Comparison of ENCODE assay signal across 27 cellular contexts in the genomic region with DNA sequence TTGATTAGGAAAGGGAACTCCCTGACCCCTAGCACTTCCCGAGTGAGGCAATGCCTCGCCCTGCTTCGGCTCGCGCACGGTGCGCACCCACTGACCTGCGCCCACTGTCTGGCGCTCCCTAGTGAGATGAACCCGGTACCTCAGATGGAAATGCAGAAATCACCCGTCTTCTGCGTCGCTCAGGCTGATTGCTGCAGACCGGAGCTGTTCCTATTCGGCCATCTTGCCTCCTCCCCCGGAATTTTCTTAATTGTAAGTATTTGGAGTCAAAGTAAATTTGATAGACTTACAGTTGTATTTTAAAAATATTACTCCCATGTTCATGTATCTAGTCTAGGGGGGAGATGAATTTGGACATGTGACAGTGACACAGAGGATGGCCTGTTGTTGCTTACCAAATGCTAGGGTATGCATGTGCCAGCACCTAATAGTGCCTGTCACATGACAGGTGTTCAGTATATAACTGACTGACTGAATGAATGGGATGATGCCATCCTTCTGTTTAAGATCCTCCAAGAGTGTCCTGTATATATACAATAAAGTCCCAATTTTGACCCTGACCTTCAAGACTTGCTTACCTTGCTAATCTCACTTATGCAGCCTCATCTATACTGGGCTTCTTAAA. TPM values are rescaled to one million over a fixed set of nuclear protein-coding genes. Genes with fewer than 3 reads are reported as not detected.
DNase-seq lines count a peak whose midpoint lies in the region; ATAC-seq and TF ChIP-seq lines count a peak whose summit lies in the region.
"Had no signal": no experiment of that assay in that cellular context is flagged by ENCODE, and none has a peak within 500 bp of the region (broad histone marks: within the 10 kb centered on the region; RNA-seq: fewer than 3 reads in every experiment).

No MANE protein-coding gene starts in this region.

- BruUV-seq in Panc1 (replicated peaks; lab: Mats Ljungman, UMichigan): no TSS peak

- CTCF ChIA-PET in CD8-positive, alpha-beta memory T cell (lab: Charles Lee): no interaction called here
- CTCF ChIA-PET in Panc1 (lab: Charles Lee): no interaction called here

- no peaks in the 10 kb centered on the region for H3K4me1 Mint-ChIP-seq in CD8-positive, alpha-beta memory T cell
- H3K4me1 Mint-ChIP-seq in stimulated activated memory B cell treated with anti-CD40 and anti-IgM and Interleukin-4, amounts not matched to agents 10 μg/mL and 1 μg/mL and 100 μg/mL, for 72 hours: no peaks in the 10 kb centered on the region

- peak overlapping the region; percentile 57 for H3K27ac ChIP-seq in CD8-positive, alpha-beta memory T cell (ENCODE audit: low read depth, low read length)
- H3K27ac ChIP-seq in Panc1 (ENCODE audit: low read length): peak overlapping the region; percentile 61; the same call in 1 of the 2 replicates
- H3K27ac ChIP-seq: breast epithelium, heart left ventricle, parathyroid adenoma, SJSA1, tibial nerve had no signal

- peak; percentile 18; the same call in 1 of the 2 replicates for TF ChIP-seq CTCF in Panc1 (IDR thresholded peaks at IDR 0.05)

- no peaks in the 10 kb centered on the region for H3K36me3 ChIP-seq in CD8-positive, alpha-beta memory T cell (ENCODE audit: insufficient read depth, low read length)
- H3K36me3 ChIP-seq in H7 (replicated peaks; ENCODE audit: control insufficient read depth, insufficient read depth, low read length): no peaks in the 10 kb centered on the region
- no peaks in the 10 kb centered on the region for H3K36me3 ChIP-seq in Panc1 (ENCODE audit: control insufficient read depth, insufficient read depth, low read length)
- no peaks in the 10 kb centered on the region for H3K36me3 ChIP-seq in iPS-15b (ENCODE audit: control insufficient read depth, insufficient read depth, low read length)
- H3K36me3 ChIP-seq: BE2C, breast epithelium, heart left ventricle, SJSA1, tibial nerve had no signal

- no peaks in the 10 kb centered on the region for H3K4me1 ChIP-seq in CD8-positive, alpha-beta memory T cell (ENCODE audit: insufficient read depth, low read length)
- H3K4me1 ChIP-seq in Panc1 (ENCODE audit: control insufficient read depth, insufficient read depth, low read length) (no peaks in the 10 kb centered on the region), iPS-15b (ENCODE audit: control insufficient read depth, insufficient read depth, low read length) (no peaks in the 10 kb centered on the region)
- H3K4me1 ChIP-seq: BE2C, breast epithelium, heart left ventricle, parathyroid adenoma, SJSA1, tibial nerve had no signal

- peak overlapping the region; percentile 4 for H3K9ac ChIP-seq in iPS-15b (ENCODE audit: low read depth, low read length)
- H3K9ac ChIP-seq: parathyroid adenoma had no signal

- H3K27ac Mint-ChIP-seq in CD8-positive, alpha-beta memory T cell: no peak overlapping the region
- H3K27ac Mint-ChIP-seq in stimulated activated memory B cell treated with anti-CD40 and anti-IgM and Interleukin-4, amounts not matched to agents 10 μg/mL and 1 μg/mL and 100 μg/mL, for 72 hours: no peak overlapping the region

- intact Hi-C loops in Panc1 (cut with micrococcal nuclease; ENCODE audit: unreplicated experiment): no loop called here

- H3K9me3 Mint-ChIP-seq in CD8-positive, alpha-beta memory T cell: no peaks in the 10 kb centered on the region
- H3K9me3 Mint-ChIP-seq in stimulated activated memory B cell treated with anti-CD40 and anti-IgM and Interleukin-4, amounts not matched to agents 10 μg/mL and 1 μg/mL and 100 μg/mL, for 72 hours: no peaks in the 10 kb centered on the region

- peaks cover 0 to 3% (median 0%) of the 10 kb centered on the region in 3 donors for H3K36me3 Mint-ChIP-seq in CD8-positive, alpha-beta memory T cell
- no peaks in the 10 kb centered on the region for H3K36me3 Mint-ChIP-seq in stimulated activated memory B cell treated with anti-CD40 and anti-IgM and Interleukin-4, amounts not matched to agents 10 μg/mL and 1 μg/mL and 100 μg/mL, for 72 hours

- in situ Hi-C loops in Panc1 (cut with HindIII; ENCODE audit: low pct_unique_long_range_greater_than_20kb, low sequenced_read_pairs): no loop called here

- no peaks in the 10 kb centered on the region for H3K9me3 ChIP-seq in CD8-positive, alpha-beta memory T cell (ENCODE audit: low read length)
- H3K9me3 ChIP-seq in Panc1 (ENCODE audit: control insufficient read depth, insufficient read depth, low read depth, low read length): no peaks in the 10 kb centered on the region
- no peaks in the 10 kb centered on the region for H3K9me3 ChIP-seq in iPS-15b (ENCODE audit: control insufficient read depth, insufficient read depth, low read length)
- H3K9me3 ChIP-seq: BE2C, breast epithelium, SJSA1, tibial nerve had no signal

- H3K27me3 Mint-ChIP-seq in CD8-positive, alpha-beta memory T cell: peaks cover 20 to 41% of the 10 kb centered on the region in 2 donors
- peaks cover 40% of the 10 kb centered on the region for H3K27me3 Mint-ChIP-seq in stimulated activated memory B cell treated with anti-CD40 and anti-IgM and Interleukin-4, amounts not matched to agents 10 μg/mL and 1 μg/mL and 100 μg/mL, for 72 hours

- POLR2A ChIA-PET in CD8-positive, alpha-beta memory T cell (lab: Charles Lee): no interaction called here
- POLR2A ChIA-PET in Panc1 (lab: Charles Lee): no interaction called here

- no peak overlapping the region for H3K4me3 Mint-ChIP-seq in CD8-positive, alpha-beta memory T cell
- H3K4me3 Mint-ChIP-seq in stimulated activated memory B cell treated with anti-CD40 and anti-IgM and Interleukin-4, amounts not matched to agents 10 μg/mL and 1 μg/mL and 100 μg/mL, for 72 hours: no peak overlapping the region

- H3K27me3 ChIP-seq in CD8-positive, alpha-beta memory T cell (ENCODE audit: insufficient read depth, low read length, poor library complexity, severe bottlenecking): no peaks in the 10 kb centered on the region
- H3K27me3 ChIP-seq in H7 (ENCODE audit: control insufficient read depth, insufficient read depth, low read length) (no peaks in the 10 kb centered on the region), Panc1 (ENCODE audit: control insufficient read depth, insufficient read depth, low read length) (no peaks in the 10 kb centered on the region), iPS-15b (ENCODE audit: control insufficient read depth, insufficient read depth, low read length) (no peaks in the 10 kb centered on the region)
- H3K27me3 ChIP-seq: BE2C, breast epithelium, heart left ventricle, SJSA1, tibial nerve had no signal

- ATAC-seq in Panc1: peak; percentile 82
- ATAC-seq in HG02973 (IDR thresholded peaks at IDR 0.05; ENCODE audit: unreplicated experiment): no peak
- ATAC-seq in HG03520 (IDR thresholded peaks at IDR 0.05; ENCODE audit: unreplicated experiment): no peak
- ATAC-seq in stimulated activated memory B cell treated with anti-CD40 and anti-IgM and Interleukin-4, amounts not matched to agents 10 μg/mL and 1 μg/mL and 100 μg/mL, for 72 hours: no peak
- ATAC-seq: heart left ventricle, left colon, right cardiac atrium had no signal

- no peak for DNase-seq in CD8-positive, alpha-beta memory T cell
- DNase-seq in H7 (no peak), Panc1 (ENCODE audit: low read depth, low spot score) (peak; percentile 33)
- no peak for DNase-seq in activated CD4-positive, alpha-beta T cell treated with anti-CD3 and anti-CD28 coated beads, Interleukin-2, amount 50 U/mL, for 48 hours
- DNase-seq: ACHN; activated CD4-positive, alpha-beta T cell treated with anti-CD3 and anti-CD28 coated beads, Interleukin-2, amount 50 U/mL, for 4 hours; activated CD8-positive, alpha-beta memory T cell treated with anti-CD3 and anti-CD28 coated beads, Interleukin-2, amount 50 U/mL, for 4 hours; activated naive CD4-positive, alpha-beta T cell treated with anti-CD3 and anti-CD28 coated beads, Interleukin-2, amount 50 U/mL, for 16 hours; amniotic stem cell; BE2C; effector CD8-positive, alpha-beta T cell; GOT3; heart left ventricle; left colon; NCI-H1930; right cardiac atrium; stimulated activated CD4-positive, alpha-beta T cell treated with anti-CD3 and anti-CD28 coated beads, Interleukin-2, amount 100 ng/mL, for 24 hours; T-helper 1 cell had no signal

- H3K4me3 ChIP-seq in CD8-positive, alpha-beta memory T cell (ENCODE audit: low read length): no peak overlapping the region
- H3K4me3 ChIP-seq in H7 (ENCODE audit: insufficient read depth, low read depth, low read length): peak overlapping the region; percentile 29; the same call in 1 of the 2 replicates
- H3K4me3 ChIP-seq in Panc1 (ENCODE audit: low read depth in 2 of 2, low read length in 2 of 2): peak overlapping the region; percentile 41 to 42
- peak overlapping the region; percentile 46 for H3K4me3 ChIP-seq in iPS-15b (ENCODE audit: low read depth, low read length)
- H3K4me3 ChIP-seq: breast epithelium, heart left ventricle, SJSA1, tibial nerve had no signal

RNA-seq across cellular contexts. Expression of gene ICA1, which starts 42.0 kb away (rescaled TPM):
- total RNA-seq in CD8-positive, alpha-beta memory T cell: under 1 TPM; 0.33 to 0.46 TPM
- 3.3 TPM for polyA plus RNA-seq in CD8-positive, alpha-beta memory T cell
- total RNA-seq in H7 (2014; rRNA removed; shearing (Covaris generic)): 5.4 and 11.8 TPM in 2 replicates
- total RNA-seq in Panc1 (2021; ENCODE audit: unreplicated experiment): 1.1 TPM
- 1.0 TPM for polyA plus RNA-seq in Panc1 (2012; ENCODE audit: insufficient read length)
- total RNA-seq: LHCN-M2, SJSA1 had no signal
